In the genomic region with DNA sequence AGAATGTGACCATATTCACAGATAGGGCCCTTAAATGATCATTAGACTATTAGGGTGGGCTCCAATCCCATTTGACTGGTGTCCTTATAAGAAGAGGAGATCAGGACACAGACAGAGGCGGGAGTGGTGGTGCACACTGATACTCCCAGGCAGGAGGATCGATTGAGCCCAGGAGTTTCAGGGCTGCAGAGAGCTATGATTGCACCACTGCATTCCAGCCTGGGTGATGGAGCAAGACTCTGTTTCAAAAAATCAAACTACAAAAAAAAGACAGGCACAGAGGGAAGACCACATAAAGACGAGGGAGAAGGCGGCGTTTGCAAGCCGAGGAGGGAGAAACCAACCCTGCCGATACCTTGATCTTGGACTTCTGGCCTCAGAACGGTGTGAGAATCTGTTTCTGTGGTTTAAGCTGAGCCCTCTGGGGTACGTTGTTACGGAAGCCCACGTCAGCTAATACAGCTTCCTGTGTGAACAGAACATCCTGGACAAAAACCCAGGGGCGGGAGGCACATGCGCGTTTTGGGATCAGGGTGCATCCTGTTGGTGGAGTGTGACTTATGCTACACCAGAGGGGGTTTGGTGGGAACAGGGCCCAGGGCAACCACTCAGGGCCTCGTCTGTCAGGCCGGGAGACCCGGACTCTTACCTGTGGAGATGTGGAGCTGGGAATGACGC, we compare ENCODE assay signal across 1 cellular context.
TF ChIP-seq lines count a peak whose summit lies in the region.

No MANE protein-coding gene starts in this region.

TF ChIP-seq in HepG2, 621 proteins besides CTCF, POLR2A, EP300 and RAD21:
- TF ChIP-seq SMAD9 (CRISPR knock-in tag; IDR thresholded peaks at IDR 0.05) (no peak), MIXL1 (CRISPR knock-in tag; IDR thresholded peaks at IDR 0.05) (no peak), LCORL (IDR thresholded peaks at IDR 0.05) (peak; percentile 7; the same call in 1 of the 2 replicates), LCORL (CRISPR knock-in tag; IDR thresholded peaks at IDR 0.05) (no peak), RARA (CRISPR knock-in tag; IDR thresholded peaks at IDR 0.05) (0 out of 2 replicates have a peak, but pooled peaks have one; percentile 17), GATAD2A (CRISPR knock-in tag; IDR thresholded peaks at IDR 0.05) (peak; percentile 55), CEBPB (IDR thresholded peaks at IDR 0.05; ENCODE audit: borderline replicate concordance, low read depth, low read length) (peak; percentile 92), ZFP36 (IDR thresholded peaks at IDR 0.05; ENCODE audit: borderline replicate concordance, low read depth, low read length, partially characterized antibody) (no peak), CEBPG (CRISPR knock-in tag; IDR thresholded peaks at IDR 0.05) (peak; percentile 70), ZNF251 (CRISPR knock-in tag; IDR thresholded peaks at IDR 0.05) (no peak), TEAD3 (CRISPR knock-in tag; optimal IDR thresholded peaks at IDR 0.05; ENCODE audit: borderline replicate concordance) (peak; percentile 94), SALL1 (CRISPR knock-in tag; IDR thresholded peaks at IDR 0.05) (0 out of 2 replicates have a peak, but pooled peaks have one; percentile 22), ONECUT2 (CRISPR knock-in tag; IDR thresholded peaks at IDR 0.05) (peak; percentile 49; the same call in 1 of the 2 replicates), FOSL2 (CRISPR knock-in tag; IDR thresholded peaks at IDR 0.05) (0 out of 2 replicates have a peak, but pooled peaks have one; percentile 20), RAD51 (IDR thresholded peaks at IDR 0.05; ENCODE audit: borderline replicate concordance) (no peak)
- TF ChIP-seq, protein P1, sequence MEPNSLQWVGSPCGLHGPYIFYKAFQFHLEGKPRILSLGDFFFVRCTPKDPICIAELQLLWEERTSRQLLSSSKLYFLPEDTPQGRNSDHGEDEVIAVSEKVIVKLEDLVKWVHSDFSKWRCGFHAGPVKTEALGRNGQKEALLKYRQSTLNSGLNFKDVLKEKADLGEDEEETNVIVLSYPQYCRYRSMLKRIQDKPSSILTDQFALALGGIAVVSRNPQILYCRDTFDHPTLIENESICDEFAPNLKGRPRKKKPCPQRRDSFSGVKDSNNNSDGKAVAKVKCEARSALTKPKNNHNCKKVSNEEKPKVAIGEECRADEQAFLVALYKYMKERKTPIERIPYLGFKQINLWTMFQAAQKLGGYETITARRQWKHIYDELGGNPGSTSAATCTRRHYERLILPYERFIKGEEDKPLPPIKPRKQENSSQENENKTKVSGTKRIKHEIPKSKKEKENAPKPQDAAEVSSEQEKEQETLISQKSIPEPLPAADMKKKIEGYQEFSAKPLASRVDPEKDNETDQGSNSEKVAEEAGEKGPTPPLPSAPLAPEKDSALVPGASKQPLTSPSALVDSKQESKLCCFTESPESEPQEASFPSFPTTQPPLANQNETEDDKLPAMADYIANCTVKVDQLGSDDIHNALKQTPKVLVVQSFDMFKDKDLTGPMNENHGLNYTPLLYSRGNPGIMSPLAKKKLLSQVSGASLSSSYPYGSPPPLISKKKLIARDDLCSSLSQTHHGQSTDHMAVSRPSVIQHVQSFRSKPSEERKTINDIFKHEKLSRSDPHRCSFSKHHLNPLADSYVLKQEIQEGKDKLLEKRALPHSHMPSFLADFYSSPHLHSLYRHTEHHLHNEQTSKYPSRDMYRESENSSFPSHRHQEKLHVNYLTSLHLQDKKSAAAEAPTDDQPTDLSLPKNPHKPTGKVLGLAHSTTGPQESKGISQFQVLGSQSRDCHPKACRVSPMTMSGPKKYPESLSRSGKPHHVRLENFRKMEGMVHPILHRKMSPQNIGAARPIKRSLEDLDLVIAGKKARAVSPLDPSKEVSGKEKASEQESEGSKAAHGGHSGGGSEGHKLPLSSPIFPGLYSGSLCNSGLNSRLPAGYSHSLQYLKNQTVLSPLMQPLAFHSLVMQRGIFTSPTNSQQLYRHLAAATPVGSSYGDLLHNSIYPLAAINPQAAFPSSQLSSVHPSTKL (CRISPR knock-in tag; IDR thresholded peaks at IDR 0.05): 0 out of 2 replicates have a peak, but pooled peaks have one; percentile 14
